Comparison of ENCODE assay signal across 21 cellular contexts in the genomic region with DNA sequence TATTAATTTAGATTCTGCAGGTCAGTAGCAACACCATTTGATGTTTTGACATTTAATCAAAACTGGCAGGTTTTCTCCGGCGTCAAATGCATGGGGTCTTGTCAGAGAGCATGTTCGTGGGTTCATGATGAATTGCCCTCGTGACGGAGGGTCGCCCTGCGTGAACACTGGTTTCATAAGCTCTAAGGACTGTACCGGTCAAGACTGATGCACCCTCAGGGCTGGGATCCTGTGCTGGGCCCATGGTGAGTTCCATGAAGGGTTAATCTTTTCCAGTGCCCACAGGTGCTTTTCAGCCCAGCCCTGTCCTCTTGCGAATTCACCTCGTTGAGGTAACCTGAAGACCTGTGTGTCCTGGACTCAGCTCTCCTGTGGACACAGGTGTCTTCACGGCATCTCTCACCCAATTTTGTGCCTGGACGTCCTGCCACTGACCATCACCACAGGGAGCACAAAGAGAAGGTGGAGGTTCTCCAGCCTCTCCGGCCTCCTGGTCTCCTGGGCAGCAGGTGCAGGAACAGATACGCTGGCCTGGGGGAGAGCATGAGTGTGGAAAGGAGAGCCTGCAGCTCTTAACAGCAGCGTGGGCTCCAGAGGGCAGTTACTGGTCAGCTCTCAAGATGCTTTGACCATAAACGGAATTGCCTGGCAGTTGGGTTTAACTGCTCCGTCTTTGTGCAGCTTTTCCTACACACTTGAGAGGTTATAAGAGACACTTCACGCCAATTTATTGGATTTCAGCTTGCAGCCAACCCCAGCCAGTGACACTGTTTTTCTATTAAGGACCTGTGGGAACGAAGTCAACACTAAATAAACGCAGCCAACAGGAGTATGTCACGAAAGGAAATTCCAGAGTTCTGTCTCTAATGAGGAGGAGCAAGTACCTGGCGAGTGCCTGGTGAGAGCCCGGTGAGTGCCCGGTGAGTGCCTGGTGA. TPM values are rescaled to one million over a fixed set of nuclear protein-coding genes. Genes with fewer than 3 reads are reported as not detected.
"Had no signal": no experiment of that assay in that cellular context is flagged by ENCODE, and none has a peak within 500 bp of the region (broad histone marks: within the 10 kb centered on the region; RNA-seq: fewer than 3 reads in every experiment).

No MANE protein-coding gene starts in this region.

- ATAC-seq: naive thymus-derived CD4-positive, alpha-beta T cell; psoas muscle; right cardiac atrium; stimulated activated memory B cell treated with anti-CD40 and anti-IgM and Interleukin-4, amounts not matched to agents 10 μg/mL and 1 μg/mL and 100 μg/mL, for 72 hours had no signal

- H3K36me3 Mint-ChIP-seq: naive thymus-derived CD4-positive, alpha-beta T cell; neural progenitor cell; stimulated activated memory B cell treated with anti-CD40 and anti-IgM and Interleukin-4, amounts not matched to agents 10 μg/mL and 1 μg/mL and 100 μg/mL, for 72 hours had no signal

- H3K4me1 Mint-ChIP-seq: stimulated activated memory B cell treated with anti-CD40 and anti-IgM and Interleukin-4, amounts not matched to agents 10 μg/mL and 1 μg/mL and 100 μg/mL, for 72 hours had no signal

- H3K4me3 Mint-ChIP-seq: naive thymus-derived CD4-positive, alpha-beta T cell; nephron; neural progenitor cell; stimulated activated memory B cell treated with anti-CD40 and anti-IgM and Interleukin-4, amounts not matched to agents 10 μg/mL and 1 μg/mL and 100 μg/mL, for 72 hours; stimulated activated naive CD8-positive, alpha-beta T cell treated with anti-CD3 and anti-CD28 coated beads, Interleukin-15, Interleukin-2, amounts not matched to agents 100 ng/mL and 50 ng/mL, for 24 hours had no signal

- H3K9me3 Mint-ChIP-seq: naive thymus-derived CD4-positive, alpha-beta T cell; nephron; neural progenitor cell; stimulated activated memory B cell treated with anti-CD40 and anti-IgM and Interleukin-4, amounts not matched to agents 10 μg/mL and 1 μg/mL and 100 μg/mL, for 72 hours; stimulated activated naive CD8-positive, alpha-beta T cell treated with anti-CD3 and anti-CD28 coated beads, Interleukin-15, Interleukin-2, amounts not matched to agents 100 ng/mL and 50 ng/mL, for 24 hours had no signal

- H3K4me1 ChIP-seq: esophagus squamous epithelium, neural progenitor cell, psoas muscle, sigmoid colon, suprapubic skin had no signal

- H3K36me3 ChIP-seq: esophagus squamous epithelium, neural progenitor cell, sigmoid colon, suprapubic skin had no signal

- H3K4me3 ChIP-seq: coronary artery, esophagus squamous epithelium, neural progenitor cell, psoas muscle, sigmoid colon, suprapubic skin had no signal

- H3K27ac ChIP-seq: coronary artery, esophagus squamous epithelium, neural progenitor cell, psoas muscle, sigmoid colon, suprapubic skin had no signal

- H3K27ac Mint-ChIP-seq: naive thymus-derived CD4-positive, alpha-beta T cell; nephron; neural progenitor cell; stimulated activated memory B cell treated with anti-CD40 and anti-IgM and Interleukin-4, amounts not matched to agents 10 μg/mL and 1 μg/mL and 100 μg/mL, for 72 hours; stimulated activated naive CD8-positive, alpha-beta T cell treated with anti-CD3 and anti-CD28 coated beads, Interleukin-15, Interleukin-2, amounts not matched to agents 100 ng/mL and 50 ng/mL, for 24 hours had no signal

- H3K9me3 ChIP-seq: esophagus squamous epithelium, psoas muscle, sigmoid colon, suprapubic skin had no signal

- DNase-seq: dermis blood vessel endothelial cell; effector memory CD4-positive, alpha-beta T cell; erythroblast; esophagus squamous epithelium; foreskin melanocyte; mammary epithelial cell; mesendoderm; midbrain; naive thymus-derived CD4-positive, alpha-beta T cell; sigmoid colon; stimulated activated CD4-positive, alpha-beta T cell treated with anti-CD3 and anti-CD28 coated beads, Interleukin-4, amount 100 ng/mL, for 4 hours; trophoblast cell had no signal

RNA-seq across cellular contexts. Expression of a gene that starts 37.4 kb away (rescaled TPM):
- total RNA-seq: skeletal muscle tissue had no signal
